In genomic region chr2:216208661-216209060, GRCh38 we compare ENCODE assay signal across 7 cellular contexts.
DNase-seq lines count a peak whose midpoint lies in the region; ATAC-seq and TF ChIP-seq lines count a peak whose summit lies in the region.
"Not testable (repeated sequence)": the region's sequence is repeated elsewhere in the genome, so short reads cannot be mapped to it uniquely, and the experiment has no call there.

No MANE protein-coding gene starts in this region.

- TF ChIP-seq CTCF in endothelial cell (IDR thresholded peaks at IDR 0.05; ENCODE audit: unreplicated experiment); nephron progenitor cell (IDR thresholded peaks at IDR 0.05): not testable (repeated sequence)

- peak; percentile 26 for DNase-seq in DMS 273 (lab: John Stamatoyannopoulos, UW; ENCODE audit: unreplicated experiment)
- DNase-seq in T-helper 17 cell; endothelial cell (ENCODE audit: low spot score); nephron progenitor cell: not testable (repeated sequence)
- DNase-seq in activated CD4-positive, alpha-beta T cell treated with anti-CD3 and anti-CD28 coated beads, Interleukin-2, amount 10 ng/mL, durations not matched to agents 7 days and 5 days, result peak; percentile 1

- not testable (repeated sequence) for H3K9me3 ChIP-seq in T-helper 17 cell (ENCODE audit: control insufficient read depth, low read length, poor library complexity, severe bottlenecking)

- peaks cover 14% of the 10 kb centered on the region for H3K36me3 Mint-ChIP-seq in T-helper 17 cell (ENCODE audit: low read depth)
- H3K36me3 Mint-ChIP-seq in activated CD4-positive, alpha-beta T cell treated with anti-CD3 and anti-CD28 coated beads, Interleukin-2, amount 10 ng/mL, durations not matched to agents 7 days and 5 days (ENCODE audit: low read depth), result peaks cover 67% of the 10 kb centered on the region
- peaks cover 83% of the 10 kb centered on the region for H3K36me3 Mint-ChIP-seq in activated T-helper 17 cell treated with anti-CD3 and anti-CD28 coated beads, Interleukin-2, amount 50 U/mL, for 72 hours (ENCODE audit: low read depth)
- H3K36me3 Mint-ChIP-seq in activated naive CD8-positive, alpha-beta T cell, result peaks cover 36% of the 10 kb centered on the region
- peaks cover 46% of the 10 kb centered on the region for H3K36me3 Mint-ChIP-seq in endothelial cell (ENCODE audit: low read depth, unreplicated experiment)
- H3K36me3 Mint-ChIP-seq in nephron progenitor cell (ENCODE audit: low read depth), result peaks cover 46% of the 10 kb centered on the region

- ATAC-seq in T-helper 17 cell; activated T-helper 17 cell treated with anti-CD3 and anti-CD28 coated beads, Interleukin-2, amount 50 U/mL, for 72 hours (replicated peaks): not testable (repeated sequence)

- H3K9me3 Mint-ChIP-seq in activated CD4-positive, alpha-beta T cell treated with anti-CD3 and anti-CD28 coated beads, Interleukin-2, amount 10 ng/mL, durations not matched to agents 7 days and 5 days; activated T-helper 17 cell treated with anti-CD3 and anti-CD28 coated beads, Interleukin-2, amount 50 U/mL, for 72 hours; activated naive CD8-positive, alpha-beta T cell (ENCODE audit: low read depth); endothelial cell (ENCODE audit: unreplicated experiment); nephron progenitor cell: not testable (repeated sequence)

- H3K4me3 Mint-ChIP-seq in T-helper 17 cell; activated CD4-positive, alpha-beta T cell treated with anti-CD3 and anti-CD28 coated beads, Interleukin-2, amount 10 ng/mL, durations not matched to agents 7 days and 5 days; activated T-helper 17 cell treated with anti-CD3 and anti-CD28 coated beads, Interleukin-2, amount 50 U/mL, for 72 hours; activated naive CD8-positive, alpha-beta T cell; endothelial cell (ENCODE audit: unreplicated experiment); nephron progenitor cell: not testable (repeated sequence)

- POLR2A ChIA-PET in activated CD4-positive, alpha-beta T cell treated with anti-CD3 and anti-CD28 coated beads, Interleukin-2, amount 10 ng/mL, durations not matched to agents 7 days and 5 days (lab: Charles Lee), result interaction anchor here (0.5 kb wide), 1 partner anchor 411 kb away, joined by 3 read pairs; no protein-coding TSS in a partner anchor

- CTCF ChIA-PET in activated CD4-positive, alpha-beta T cell treated with anti-CD3 and anti-CD28 coated beads, Interleukin-2, amount 10 ng/mL, durations not matched to agents 7 days and 5 days (lab: Charles Lee), result interaction anchor here (0.6 to 1.3 kb wide), 3 partner anchors 15 to 262 kb away, joined by 3 read pairs; no protein-coding TSS in a partner anchor

- H3K27ac Mint-ChIP-seq in T-helper 17 cell, result peak overlapping the region; percentile 79
- H3K27ac Mint-ChIP-seq in activated CD4-positive, alpha-beta T cell treated with anti-CD3 and anti-CD28 coated beads, Interleukin-2, amount 10 ng/mL, durations not matched to agents 7 days and 5 days, result not testable (repeated sequence)
- H3K27ac Mint-ChIP-seq in activated T-helper 17 cell treated with anti-CD3 and anti-CD28 coated beads, Interleukin-2, amount 50 U/mL, for 72 hours, result peak overlapping the region; percentile 97
- H3K27ac Mint-ChIP-seq in activated naive CD8-positive, alpha-beta T cell, result peak overlapping the region; percentile 41
- peak overlapping the region; percentile 72 for H3K27ac Mint-ChIP-seq in endothelial cell (ENCODE audit: unreplicated experiment)
- H3K27ac Mint-ChIP-seq in nephron progenitor cell, result peak overlapping the region; percentile 86

- H3K4me1 Mint-ChIP-seq in T-helper 17 cell (peaks cover 18% of the 10 kb centered on the region), endothelial cell (ENCODE audit: unreplicated experiment) (peaks cover 49% of the 10 kb centered on the region), nephron progenitor cell (peaks cover 73% of the 10 kb centered on the region)
- H3K4me1 Mint-ChIP-seq in activated CD4-positive, alpha-beta T cell treated with anti-CD3 and anti-CD28 coated beads, Interleukin-2, amount 10 ng/mL, durations not matched to agents 7 days and 5 days, result peaks cover 18% of the 10 kb centered on the region
- peaks cover 46% of the 10 kb centered on the region for H3K4me1 Mint-ChIP-seq in activated T-helper 17 cell treated with anti-CD3 and anti-CD28 coated beads, Interleukin-2, amount 50 U/mL, for 72 hours
- H3K4me1 Mint-ChIP-seq in activated naive CD8-positive, alpha-beta T cell (ENCODE audit: low read depth), result peaks cover 58% of the 10 kb centered on the region

- not testable (repeated sequence) for H3K27me3 Mint-ChIP-seq in T-helper 17 cell; activated CD4-positive, alpha-beta T cell treated with anti-CD3 and anti-CD28 coated beads, Interleukin-2, amount 10 ng/mL, durations not matched to agents 7 days and 5 days; activated T-helper 17 cell treated with anti-CD3 and anti-CD28 coated beads, Interleukin-2, amount 50 U/mL, for 72 hours; activated naive CD8-positive, alpha-beta T cell; endothelial cell (ENCODE audit: unreplicated experiment); nephron progenitor cell (ENCODE audit: low read depth, poor library complexity)
